Comparison of ENCODE assay signal across 1 cellular context in genomic region chr10:131025333-131025732, GRCh38.
TF ChIP-seq lines count a peak whose summit lies in the region.

No MANE protein-coding gene starts in this region.

TF ChIP-seq in H1, 55 proteins besides CTCF, POLR2A, EP300 and RAD21:
- TF ChIP-seq CTBP2 (IDR thresholded peaks at IDR 0.05; ENCODE audit: borderline replicate concordance, insufficient read depth, insufficient read length, low read length) (no peak), GABPA (IDR thresholded peaks at IDR 0.05; ENCODE audit: borderline replicate concordance, insufficient read depth, low read length) (no peak), TBP (IDR thresholded peaks at IDR 0.05; ENCODE audit: low read depth, low read length) (no peak), CEBPB (IDR thresholded peaks at IDR 0.05; ENCODE audit: low read depth, low read length) (no peak), RNF2 (IDR thresholded peaks at IDR 0.05; ENCODE audit: borderline replicate concordance, low read depth, low read length, missing control alignments, poor library complexity, severe bottlenecking) (no peak), HDAC6 (IDR thresholded peaks at IDR 0.05; ENCODE audit: low read depth, low read length) (no peak), MAX (IDR thresholded peaks at IDR 0.05) (no peak), RFX5 (IDR thresholded peaks at IDR 0.05; ENCODE audit: borderline replicate concordance, low read depth, low read length) (no peak)
